ENCODE assay signal across 8 cellular contexts in genomic region chr20:44888226-44889103, GRCh38. TPM values are rescaled to one million over a fixed set of nuclear protein-coding genes. Genes with fewer than 3 reads are reported as not detected.
DNase-seq lines count a peak whose midpoint lies in the region; ATAC-seq and TF ChIP-seq lines count a peak whose summit lies in the region.

No MANE protein-coding gene starts in this region.

- peak overlapping the region; percentile 90 for H3K4me2 ChIP-seq in PC-3 (ENCODE audit: low read length)

- intact Hi-C loops in PC-3 (cut with micrococcal nuclease) (no loop called here), head of caudate nucleus (cut with DNase I) (loop anchor here (5.0 kb wide), 1 partner anchor 74 kb away; the partner anchor contains the start of gene TOMM34)

- H3K27ac ChIP-seq in PC-3 (ENCODE audit: low read length), result no peak overlapping the region

- H3K36me3 ChIP-seq in PC-3 (ENCODE audit: low read depth, low read length) (peaks cover 23% of the 10 kb centered on the region), endocrine pancreas (ENCODE audit: control insufficient read depth, insufficient read depth, low read length) (no peaks in the 10 kb centered on the region)

- no peaks in the 10 kb centered on the region for H3K9me2 ChIP-seq in PC-3 (replicated peaks; ENCODE audit: low read length)

- H3K27me3 ChIP-seq in PC-3 (ENCODE audit: low read length), result no peaks in the 10 kb centered on the region
- H3K27me3 ChIP-seq in endocrine pancreas (ENCODE audit: control insufficient read depth, insufficient read depth, low read length), result no peaks in the 10 kb centered on the region

- no peak overlapping the region for H2AFZ ChIP-seq in PC-3 (ENCODE audit: low read length)

- H3F3A ChIP-seq in PC-3 (ENCODE audit: low read length, unreplicated experiment), result no peaks in the 10 kb centered on the region

- H4K20me1 ChIP-seq in PC-3 (ENCODE audit: low read length), result peaks cover 69% of the 10 kb centered on the region

- H3K4me3 ChIP-seq in PC-3 (ENCODE audit: low read length), result peak overlapping the region; percentile 96
- peak overlapping the region; percentile 10 for H3K4me3 ChIP-seq in endocrine pancreas (ENCODE audit: control insufficient read depth, insufficient read depth, low read length)

- no peak overlapping the region for H3K9ac ChIP-seq in PC-3 (ENCODE audit: low read length)
- no peak overlapping the region for H3K9ac ChIP-seq in endocrine pancreas (ENCODE audit: control insufficient read depth, insufficient read depth, low read length)

- ATAC-seq in PC-3, result no peak

- H3K4me1 ChIP-seq in PC-3 (ENCODE audit: insufficient read depth, low read length) (peaks cover 33% of the 10 kb centered on the region), endocrine pancreas (ENCODE audit: control insufficient read depth, insufficient read depth, low read length) (peaks cover 29% of the 10 kb centered on the region)

- peak; percentile 64 for DNase-seq in DMS53 (lab: John Stamatoyannopoulos, UW)
- DNase-seq in DMS53 treated with DMSO at 0.1 percent for 48 hours (lab: John Stamatoyannopoulos, UW; ENCODE audit: unreplicated experiment), result no peak
- peak; percentile 88 for DNase-seq in PC-3
- DNase-seq in renal cortical epithelial cell (ENCODE audit: low read depth), result peak; percentile 37
- no peak for DNase-seq in head of caudate nucleus
- no peak for DNase-seq in epidermal melanocyte (ENCODE audit: insufficient read length, low spot score)
- no peak for DNase-seq in GM20000 (ENCODE audit: low spot score)

- POLR2A ChIA-PET in PC-3 (lab: Charles Lee; ENCODE audit: unreplicated experiment), result interaction anchor here (0.6 to 1.4 kb wide), 3 partner anchors 9 to 142 kb away, joined by 3 to 5 read pairs (median 4); partner anchors contain the start of gene PABPC1L

- peak; percentile 52; the same call in 1 of the 2 replicates for TF ChIP-seq CTCF in PC-3 (conservative IDR thresholded peaks at IDR 0.05; ENCODE audit: low read depth, low read length)
- TF ChIP-seq CTCF in GM20000 (IDR thresholded peaks at IDR 0.05; ENCODE audit: extremely low read depth, missing control alignments), result no peak

- no TSS peak for BruUV-seq in PC-3 (replicated peaks; lab: Mats Ljungman, UMichigan)

- H3K9me3 ChIP-seq in PC-3 (ENCODE audit: low read length), result no peaks in the 10 kb centered on the region
- no peaks in the 10 kb centered on the region for H3K9me3 ChIP-seq in endocrine pancreas (ENCODE audit: control insufficient read depth, low read length)

- CTCF ChIA-PET in PC-3 (lab: Charles Lee), result interaction anchor here (0.5 kb wide), 1 partner anchor 417 kb away, joined by 4 read pairs; no protein-coding TSS in a partner anchor

- peaks cover 86% of the 10 kb centered on the region for H3K79me2 ChIP-seq in PC-3 (ENCODE audit: low read length)

RNA-seq across cellular contexts. Expression of gene YWHAB, which starts 3.0 kb away (rescaled TPM):
- total RNA-seq in PC-3 (2014; rRNA removed), result 116 and 118 TPM in 2 replicates
- 151 and 278 TPM in 2 replicates for total RNA-seq in renal cortical epithelial cell

RNA-seq across cellular contexts. Expression of gene PABPC1L, which starts 21.4 kb away (rescaled TPM):
- 32.0 and 40.7 TPM in 2 replicates for total RNA-seq in PC-3 (2014; rRNA removed)
- 3.8 and 18.3 TPM in 2 replicates for total RNA-seq in renal cortical epithelial cell

Comparison
In these comparisons a context has a peak if more than half of its experiments do, and no peak if none do; other contexts are left out.
1. DNase-seq: peak in DMS53 (single experiment), PC-3 (single experiment) and renal cortical epithelial cell (single experiment); none in DMS53 treated with DMSO at 0.1 percent for 48 hours (single experiment), head of caudate nucleus (0 of 42), epidermal melanocyte (single experiment) and GM20000 (single experiment).